ENCODE assay signal across 9 cellular contexts in the genomic region with DNA sequence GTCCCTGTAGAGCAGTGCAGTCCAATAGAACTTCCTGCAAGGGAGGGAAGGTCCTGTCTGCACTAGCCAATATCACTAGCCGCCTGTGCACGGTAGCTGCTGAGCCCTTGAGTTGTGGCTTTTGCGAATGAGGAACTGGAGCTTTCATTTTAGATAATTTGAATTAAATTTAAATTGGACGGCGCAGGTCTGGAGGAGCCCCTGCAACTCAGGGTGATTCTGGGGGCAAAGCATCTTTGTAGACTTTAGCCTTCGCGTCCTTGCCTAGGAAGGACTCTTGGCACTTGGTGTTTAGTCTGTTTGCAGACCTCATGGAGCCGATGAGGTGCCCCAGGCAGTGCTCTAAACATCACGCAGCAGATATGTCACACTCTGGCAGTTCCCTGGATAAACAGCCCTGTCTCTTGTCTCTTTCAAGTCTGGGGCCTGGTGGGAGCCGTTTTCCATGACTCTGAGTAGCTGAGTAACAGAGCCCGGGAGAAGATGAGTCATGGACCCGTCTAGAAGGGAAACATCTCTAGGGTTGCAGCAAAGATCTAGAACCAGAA.
DNase-seq lines count a peak whose midpoint lies in the region; ATAC-seq, FAIRE-seq and TF ChIP-seq lines count a peak whose summit lies in the region.
"Had no signal": no experiment of that assay in that cellular context is flagged by ENCODE, and none has a peak within 500 bp of the region (broad histone marks: within the 10 kb centered on the region; RNA-seq: fewer than 3 reads in every experiment).

No MANE protein-coding gene starts in this region.

- intact Hi-C loops in adrenal gland (cut with DNase I) (no loop called here), Caco-2 (cut with micrococcal nuclease; ENCODE audit: unreplicated experiment) (no loop called here)

- DNase-seq in GM12892 (ENCODE audit: insufficient read length) (peak; percentile 37), adrenal gland (peak in 6 of 7 donors; percentile 56 to 85 (median 64)), memory B cell (ENCODE audit: low spot score in 2 of 2) (peak in 1 of 2 donors; percentile 48), midbrain (lab: John Stamatoyannopoulos, UW) (no peak), HuH-7 (ENCODE audit: low spot score) (no peak), Caco-2 (no peak)

- peak overlapping the region in 1 of 5 donors; percentile 71 for H3K27ac ChIP-seq in adrenal gland
- H3K27ac ChIP-seq: ovary had no signal

- 51 to 57% (median 55%) methylated on average over 9 to 12 of the region's 12 CpGs for WGBS in adrenal gland, 4 donors

- no peaks in the 10 kb centered on the region for H3K36me3 ChIP-seq in adrenal gland (replicated peaks in 1 of 2)
- no peaks in the 10 kb centered on the region; the same call in 1 of the 2 replicates for H3K36me3 ChIP-seq in Caco-2 (ENCODE audit: control insufficient read depth, insufficient read depth, low read length)
- H3K36me3 ChIP-seq: ovary had no signal

- POLR2A ChIA-PET in Caco-2 (lab: Charles Lee): no interaction called here

- H3K4me1 ChIP-seq in adrenal gland (replicated peaks in 1 of 2) (peaks cover 3 to 16% of the 10 kb centered on the region in 2 donors), Caco-2 (no peaks in the 10 kb centered on the region)

- H3K9me3 ChIP-seq in adrenal gland (replicated peaks in 1 of 3) (no peaks in the 10 kb centered on the region), Caco-2 (no peaks in the 10 kb centered on the region)
- H3K9me3 ChIP-seq: ovary had no signal

- CTCF ChIA-PET in Caco-2 (lab: Charles Lee): no interaction called here

- H3K36me3 Mint-ChIP-seq in IgD-negative memory B cell (peaks cover 6% of the 10 kb centered on the region), memory B cell (peaks cover 10% of the 10 kb centered on the region), Caco-2 (ENCODE audit: insufficient read depth, unreplicated experiment) (peaks cover 56% of the 10 kb centered on the region)

- H3K4me1 Mint-ChIP-seq in IgD-negative memory B cell (peaks cover 31 to 37% (median 32%) of the 10 kb centered on the region in 3 donors), memory B cell (peaks cover 41% of the 10 kb centered on the region), Caco-2 (ENCODE audit: low read depth, unreplicated experiment) (no peaks in the 10 kb centered on the region)

- TF ChIP-seq POLR2A in GM12892 (IDR thresholded peaks at IDR 0.05; ENCODE audit: low read depth, low read length) (no peak), adrenal gland (IDR thresholded peaks at IDR 0.05) (no peak)

- H3K27me3 ChIP-seq in adrenal gland (no peaks in the 10 kb centered on the region), Caco-2 (replicated peaks; ENCODE audit: control insufficient read depth, insufficient read depth, low read length) (no peaks in the 10 kb centered on the region)
- H3K27me3 ChIP-seq: ovary had no signal

- no TSS peak for BruUV-seq in Caco-2 (replicated peaks; lab: Mats Ljungman, UMichigan)

- H3K9me3 Mint-ChIP-seq in IgD-negative memory B cell: no peaks in the 10 kb centered on the region
- no peaks in the 10 kb centered on the region for H3K9me3 Mint-ChIP-seq in memory B cell
- no peaks in the 10 kb centered on the region for H3K9me3 Mint-ChIP-seq in Caco-2 (ENCODE audit: unreplicated experiment)

- H3K4me3 Mint-ChIP-seq in IgD-negative memory B cell (peak overlapping the region; percentile 73 to 95 (median 81)), memory B cell (peak overlapping the region; percentile 77), Caco-2 (ENCODE audit: unreplicated experiment) (no peak overlapping the region)

- TF ChIP-seq CTCF in adrenal gland (IDR thresholded peaks at IDR 0.05) (no peak), Caco-2 (IDR thresholded peaks at IDR 0.05; ENCODE audit: insufficient read depth in 1 of 2, low read depth in 1 of 2, low read length in 1 of 2, severe bottlenecking in 1 of 2, unreplicated experiment in 1 of 2) (no peak)

- no peak overlapping the region for H3K4me3 ChIP-seq in adrenal gland
- H3K4me3 ChIP-seq in Caco-2 (ENCODE audit: low read depth, low read length): no peak overlapping the region
- H3K4me3 ChIP-seq: ovary had no signal

- no peaks in the 10 kb centered on the region for H3K27me3 Mint-ChIP-seq in IgD-negative memory B cell
- H3K27me3 Mint-ChIP-seq in memory B cell: no peaks in the 10 kb centered on the region
- no peaks in the 10 kb centered on the region for H3K27me3 Mint-ChIP-seq in Caco-2 (ENCODE audit: insufficient read depth, unreplicated experiment)

- peak; percentile 88 for FAIRE-seq in GM12892 (lab: Jason Lieb, UNC)

- peak; percentile 73 for ATAC-seq in GM21576 (IDR thresholded peaks at IDR 0.05; ENCODE audit: unreplicated experiment)
- ATAC-seq in memory B cell (ENCODE audit: low read depth): peak; percentile 93

- H3K27ac Mint-ChIP-seq in IgD-negative memory B cell (peak overlapping the region; percentile 36 to 88 (median 60)), memory B cell (peak overlapping the region; percentile 92), Caco-2 (ENCODE audit: unreplicated experiment) (no peak overlapping the region)

Comparison
In these comparisons a context has a peak if more than half of its experiments do, and no peak if none do; other contexts are left out.
1. DNase-seq: peak in GM12892 (single experiment) and adrenal gland (6 of 7); none in midbrain (single experiment), HuH-7 (single experiment) and Caco-2 (0 of 2).